ENCODE assay signal across 27 cellular contexts in genomic region chr12:70176290-70176689, GRCh38.
"Had no signal": no experiment of that assay in that cellular context is flagged by ENCODE, and none has a peak within 500 bp of the region (broad histone marks: within the 10 kb centered on the region; RNA-seq: fewer than 3 reads in every experiment).

No MANE protein-coding gene starts in this region.

- H3K4me1 Mint-ChIP-seq: naive thymus-derived CD8-positive, alpha-beta T cell; nephron; neural progenitor cell; stimulated activated naive B cell treated with anti-CD40 and anti-IgM and Interleukin-4, amounts not matched to agents 10 μg/mL and 1 μg/mL and 100 μg/mL, for 72 hours had no signal

- H3K27ac ChIP-seq: left ventricle myocardium inferior, neural progenitor cell, neutrophil, ovary, right atrium auricular region, right lobe of liver, stomach, testis, thyroid gland, transverse colon, upper lobe of left lung, vagina had no signal

- ATAC-seq: heart left ventricle; left cardiac atrium; naive thymus-derived CD8-positive, alpha-beta T cell; right lobe of liver; stimulated activated naive B cell treated with anti-CD40 and anti-IgM and Interleukin-4, amounts not matched to agents 10 μg/mL and 1 μg/mL and 100 μg/mL, for 72 hours; stimulated activated naive CD8-positive, alpha-beta T cell treated with anti-CD3 and anti-CD28 coated beads, Interleukin-15, Interleukin-2, amounts not matched to agents 100 U/mL and 50 U/mL, for 24 hours had no signal

- H3K27ac Mint-ChIP-seq: naive thymus-derived CD8-positive, alpha-beta T cell; nephron; neural progenitor cell; progenitor cell of endocrine pancreas; stimulated activated naive B cell treated with anti-CD40 and anti-IgM and Interleukin-4, amounts not matched to agents 10 μg/mL and 1 μg/mL and 100 μg/mL, for 72 hours had no signal

- H3K36me3 Mint-ChIP-seq: neural progenitor cell; stimulated activated naive B cell treated with anti-CD40 and anti-IgM and Interleukin-4, amounts not matched to agents 10 μg/mL and 1 μg/mL and 100 μg/mL, for 72 hours had no signal

- H3K4me1 ChIP-seq: heart left ventricle, left ventricle myocardium inferior, neural progenitor cell, right atrium auricular region, right lobe of liver, stomach, testis, thyroid gland, transverse colon, upper lobe of left lung, vagina had no signal

- H3K4me2 ChIP-seq: neural progenitor cell had no signal

- H3K4me3 Mint-ChIP-seq: naive thymus-derived CD8-positive, alpha-beta T cell; nephron; neural progenitor cell; stimulated activated naive B cell treated with anti-CD40 and anti-IgM and Interleukin-4, amounts not matched to agents 10 μg/mL and 1 μg/mL and 100 μg/mL, for 72 hours had no signal

- H3K27me3 ChIP-seq: heart left ventricle, neural progenitor cell, neutrophil, ovary, right atrium auricular region, right lobe of liver, stomach, testis, thyroid gland, transverse colon, upper lobe of left lung, vagina had no signal

- H2AFZ ChIP-seq: neural progenitor cell had no signal

- H3K27me3 Mint-ChIP-seq: progenitor cell of endocrine pancreas had no signal

- H3K4me3 ChIP-seq: heart left ventricle, left ventricle myocardium inferior, lung, neural progenitor cell, ovary, right atrium auricular region, right lobe of liver, stomach, testis, thyroid gland, transverse colon, upper lobe of left lung, vagina had no signal

- H3K36me3 ChIP-seq: heart left ventricle, left ventricle myocardium inferior, neural progenitor cell, neutrophil, ovary, right atrium auricular region, right lobe of liver, stomach, thyroid gland, transverse colon, upper lobe of left lung, vagina had no signal

- DNase-seq: heart left ventricle; kidney glomerular epithelial cell; left cardiac atrium; left ventricle myocardium inferior; midbrain; naive thymus-derived CD8-positive, alpha-beta T cell; occipital lobe; ovary; right lobe of liver; stimulated activated CD4-positive, alpha-beta T cell treated with anti-CD3 and anti-CD28 coated beads, Interleukin-12 subunit alpha, Interleukin-12 subunit beta, amount 100 ng/mL, for 4 hours; stimulated activated CD4-positive, alpha-beta T cell treated with anti-CD3 and anti-CD28 coated beads, Interleukin-15, amount 100 ng/mL, for 24 hours; stimulated activated CD4-positive, alpha-beta T cell treated with anti-CD3 and anti-CD28 coated beads, Interleukin-2, amount 100 ng/mL, for 24 hours; stimulated activated CD4-positive, alpha-beta T cell treated with anti-CD3 and anti-CD28 coated beads, Interleukin-4, amount 100 ng/mL, for 1 hour; stimulated activated naive B cell treated with anti-CD40 and anti-IgM and Interleukin-4, amounts not matched to agents 10 μg/mL and 1 μg/mL and 100 μg/mL, for 72 hours; stimulated activated naive CD8-positive, alpha-beta T cell treated with anti-CD3 and anti-CD28 coated beads, Interleukin-15, Interleukin-2, amounts not matched to agents 100 U/mL and 50 U/mL, for 24 hours; stomach; testis; thyroid gland; transverse colon; upper lobe of left lung had no signal
